12 cellular contexts compared by ENCODE assay signal in the genomic region with DNA sequence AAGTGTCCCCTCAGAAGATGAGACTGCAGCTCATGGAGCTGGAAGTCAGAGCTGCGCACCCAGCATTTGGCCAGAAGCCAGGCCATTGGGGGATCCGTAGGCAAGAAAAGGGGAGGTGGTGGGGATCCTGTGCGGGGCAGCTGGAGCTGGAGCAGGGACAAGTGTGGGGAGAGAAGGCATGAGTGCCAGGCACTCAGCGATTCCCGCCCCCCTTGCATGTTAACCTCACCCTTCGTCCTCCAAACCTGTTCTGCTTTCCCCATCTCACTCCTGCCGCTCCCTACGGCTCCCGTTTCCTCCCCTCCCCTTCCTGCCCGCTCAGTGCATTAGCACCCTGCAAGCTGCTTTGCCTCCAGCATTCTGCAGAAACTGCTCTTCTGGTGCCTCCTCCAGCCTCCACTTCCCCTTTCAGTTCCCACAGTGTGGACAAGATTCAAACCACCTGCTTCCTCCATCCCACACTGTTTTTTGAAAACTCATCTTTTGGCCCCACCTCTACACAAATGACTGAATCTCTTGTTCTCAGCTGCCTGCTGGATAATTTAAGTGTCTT. TPM values are rescaled to one million over a fixed set of nuclear protein-coding genes. Genes with fewer than 3 reads are reported as not detected.
DNase-seq lines count a peak whose midpoint lies in the region; ATAC-seq, FAIRE-seq and TF ChIP-seq lines count a peak whose summit lies in the region.
"Had no signal": no experiment of that assay in that cellular context is flagged by ENCODE, and none has a peak within 500 bp of the region (broad histone marks: within the 10 kb centered on the region; RNA-seq: fewer than 3 reads in every experiment).

No MANE protein-coding gene starts in this region.

- no peak for FAIRE-seq in K562 (lab: Jason Lieb, UNC)

- H3K4me3 Mint-ChIP-seq in CD14-positive monocyte (peak overlapping the region; percentile 77 to 91), IgD-negative memory B cell (peak overlapping the region; percentile 10 to 94 (median 70))
- H3K4me3 Mint-ChIP-seq: HFFc6 had no signal

- H3K4me1 ChIP-seq in K562 (replicated peaks in 1 of 2; ENCODE audit: control insufficient read depth in 2 of 2, insufficient read depth in 2 of 2, low read length in 2 of 2): peaks cover 0 to 11% of the 10 kb centered on the region in 2 experiments; a peak in 2 of 5 replicates
- H3K4me1 ChIP-seq in mesenchymal stem cell (ENCODE audit: control insufficient read depth, insufficient read depth, low read depth, low read length): peaks cover 28% of the 10 kb centered on the region

- no peak overlapping the region for H3K4ac ChIP-seq in mesenchymal stem cell (ENCODE audit: low read depth in 1 of 2, low read length in 2 of 2)

- no peak overlapping the region for H2BK120ac ChIP-seq in mesenchymal stem cell (ENCODE audit: low read depth, low read length)

- no peaks in the 10 kb centered on the region for H4K20me1 ChIP-seq in K562 (replicated peaks; ENCODE audit: control insufficient read depth, insufficient read depth, low read length)

- H2BK12ac ChIP-seq in mesenchymal stem cell (ENCODE audit: low read length in 2 of 2): no peak overlapping the region

- BruUV-seq in K562 (replicated peaks; lab: Mats Ljungman, UMichigan): no TSS peak

- no peak overlapping the region for H3K18ac ChIP-seq in mesenchymal stem cell (ENCODE audit: low read depth in 1 of 2, low read length in 2 of 2)

- TF ChIP-seq EP300 in K562 (IDR thresholded peaks at IDR 0.05; ENCODE audit: low read length): no peak

- TF ChIP-seq CTCF in CD14-positive monocyte (IDR thresholded peaks at IDR 0.05) (no peak), K562 (IDR thresholded peaks at IDR 0.05 in 2 of 3, conservative IDR thresholded peaks at IDR 0.05 in 1 of 3; ENCODE audit: insufficient read depth in 2 of 3, low read depth in 1 of 3, low read length in 3 of 3) (no peak)

- WGBS in K562 (ENCODE audit: insufficient coverage, low coverage, missing lambda C conversion rate): 0% methylated on average over 7 of the region's 10 CpGs
- WGBS in mesenchymal stem cell: 28% methylated on average over 9 of the region's 10 CpGs

- no peak overlapping the region for H2BK15ac ChIP-seq in mesenchymal stem cell (ENCODE audit: low read depth, poor library complexity, severe bottlenecking)

- H4K8ac ChIP-seq in mesenchymal stem cell (ENCODE audit: low read length): no peak overlapping the region

- CTCF ChIA-PET in K562 (lab: Yijun Ruan, JAX; ENCODE audit: low intra/inter-chr PET ratio): no interaction called here

- no peak overlapping the region for H4K91ac ChIP-seq in mesenchymal stem cell (ENCODE audit: low read length)

- H3K36me3 Mint-ChIP-seq in CD14-positive monocyte (peaks cover 8 to 11% of the 10 kb centered on the region in 2 donors), IgD-negative memory B cell (peaks cover 2% of the 10 kb centered on the region)

- H3K27ac ChIP-seq in K562 (ENCODE audit: extremely low read depth, low read depth, low read length): no peak overlapping the region
- H3K27ac ChIP-seq in mesenchymal stem cell (ENCODE audit: low read length, poor library complexity, severe bottlenecking): no peak overlapping the region

- no peaks in the 10 kb centered on the region for H3K9me3 ChIP-seq in K562 (replicated peaks; ENCODE audit: control insufficient read depth, insufficient read depth, low read depth, low read length)
- H3K9me3 ChIP-seq in mesenchymal stem cell (ENCODE audit: control insufficient read depth, low read length): no peaks in the 10 kb centered on the region

- no peaks in the 10 kb centered on the region for H3K79me2 ChIP-seq in K562 (ENCODE audit: control insufficient read depth, insufficient read depth, low read length)

- no peaks in the 10 kb centered on the region for H3K9me1 ChIP-seq in K562 (ENCODE audit: control insufficient read depth, insufficient read depth, low read length)

- H3K9me3 Mint-ChIP-seq in CD14-positive monocyte: peaks cover 3 to 13% (median 5%) of the 10 kb centered on the region in 7 donors
- H3K9me3 Mint-ChIP-seq in IgD-negative memory B cell: no peaks in the 10 kb centered on the region
- H3K9me3 Mint-ChIP-seq: HFFc6 had no signal

- no peak for TF ChIP-seq POLR2A in K562 (conservative IDR thresholded peaks at IDR 0.05)

- H2AK5ac ChIP-seq in mesenchymal stem cell (ENCODE audit: low read length, severe bottlenecking): no peak overlapping the region

- DNase-seq in CD14-positive monocyte (ENCODE audit: low spot score): peak; percentile 51
- no peak for DNase-seq in K562 (ENCODE audit: extremely low read depth in 1 of 4, low spot score in 3 of 4)
- no peak for DNase-seq in T-helper 9 cell
- no peak for DNase-seq in superior temporal gyrus (ENCODE audit: extremely low spot score)
- no peak for DNase-seq in mesenchymal stem cell
- no peak for DNase-seq in NCI-H1694 (lab: John Stamatoyannopoulos, UW)
- DNase-seq: DND-41, HFFc6, NCI-H446 treated with DMSO at 0.1 percent for 48 hours had no signal

- H2BK5ac ChIP-seq in mesenchymal stem cell (ENCODE audit: low read depth, low read length, poor library complexity, severe bottlenecking): no peak overlapping the region

- H2AFZ ChIP-seq in K562 (ENCODE audit: low read depth, low read length): no peak overlapping the region
- H2AFZ ChIP-seq in mesenchymal stem cell (ENCODE audit: low read depth, low read length): no peak overlapping the region

- no peak overlapping the region for H3K4me2 ChIP-seq in K562 (ENCODE audit: insufficient read depth, low read length)
- no peak overlapping the region for H3K4me2 ChIP-seq in mesenchymal stem cell (ENCODE audit: low read length, poor library complexity, severe bottlenecking)

- no peak overlapping the region for H3K14ac ChIP-seq in mesenchymal stem cell (ENCODE audit: low read length in 2 of 2)

- H3K23ac ChIP-seq in mesenchymal stem cell (ENCODE audit: low read length in 2 of 2): no peak overlapping the region

- peaks cover 0 to 23% of the 10 kb centered on the region in 2 experiments; a peak in 2 of 5 replicates for H3K27me3 ChIP-seq in K562 (ENCODE audit: control insufficient read depth in 2 of 2, insufficient read depth in 2 of 2, low read length in 2 of 2)
- peaks cover 33 to 64% of the 10 kb centered on the region in 2 experiments for H3K27me3 ChIP-seq in mesenchymal stem cell (ENCODE audit: control insufficient read depth in 1 of 2, insufficient read depth in 1 of 2, low read length in 2 of 2)

- H3K9ac ChIP-seq in K562 (ENCODE audit: insufficient read depth in 1 of 2, low read depth in 2 of 2, low read length in 2 of 2) (no peak overlapping the region), mesenchymal stem cell (ENCODE audit: low read length) (no peak overlapping the region)

- H3K27ac Mint-ChIP-seq in CD14-positive monocyte (peak overlapping the region in 2 of 7 donors; percentile 42 to 72), IgD-negative memory B cell (peak overlapping the region in 1 of 3 donors; percentile 21)
- H3K27ac Mint-ChIP-seq: HFFc6 had no signal

- H3K36me3 ChIP-seq in K562 (ENCODE audit: control insufficient read depth, insufficient read depth, low read length): no peaks in the 10 kb centered on the region
- no peaks in the 10 kb centered on the region for H3K36me3 ChIP-seq in mesenchymal stem cell (ENCODE audit: control insufficient read depth in 1 of 2, insufficient read depth in 2 of 2, low read depth in 1 of 2, low read length in 2 of 2)

- intact Hi-C loops in CD14-positive monocyte (cut with micrococcal nuclease): no loop called here
- intact Hi-C loops in K562 (cut with micrococcal nuclease): no loop called here

- POLR2A ChIA-PET in K562 (lab: Yijun Ruan, JAX): no interaction called here

- H3K27me3 Mint-ChIP-seq in CD14-positive monocyte (ENCODE audit: low read depth in 3 of 3) (peaks cover 21 to 39% (median 30%) of the 10 kb centered on the region in 3 donors), IgD-negative memory B cell (peaks cover 33% of the 10 kb centered on the region)

- H3K4me1 Mint-ChIP-seq in CD14-positive monocyte (peaks cover 44% of the 10 kb centered on the region), IgD-negative memory B cell (peaks cover 28 to 36% (median 33%) of the 10 kb centered on the region in 3 donors)

- in situ Hi-C loops in K562 (cut with MboI): no loop called here

- H3K4me3 ChIP-seq in K562: no peak overlapping the region
- H3K4me3 ChIP-seq in mesenchymal stem cell (ENCODE audit: insufficient read depth in 1 of 2, low read depth in 1 of 2, low read length in 2 of 2): no peak overlapping the region

- no peaks in the 10 kb centered on the region for H3K79me1 ChIP-seq in mesenchymal stem cell (replicated peaks; ENCODE audit: low read length, poor library complexity, severe bottlenecking)

- peak; percentile 72 for ATAC-seq in GM18868 (IDR thresholded peaks at IDR 0.05; ENCODE audit: unreplicated experiment)
- no peak for ATAC-seq in K562

- no peak for TF ChIP-seq RAD21 in K562 (CRISPR knock-in tag; conservative IDR thresholded peaks at IDR 0.05 in 1 of 2, IDR thresholded peaks at IDR 0.05 in 1 of 2)

RNA-seq across cellular contexts. Expression of a gene that starts 5.6 kb away (rescaled TPM):
- polyA plus RNA-seq in CD14-positive monocyte (under 1 TPM; 0.05 to 0.13 TPM), IgD-negative memory B cell (0.41 TPM), K562 (2011; rRNA removed) (not detected in 2 replicates), K562 (2014; fragmentation: Illumina TruSeq; extraction: Trizol) (not detected in 2 replicates), K562 (2014; fragmentation: Nextera tagmentation; extraction: Ambion mirVana) (not detected), K562 (2014; rRNA removed) (not detected in 2 replicates)
- total RNA-seq in K562 (2011; cell fraction: chromatin; rRNA removed; ENCODE audit: low replicate concordance): not detected in 2 replicates
- not detected in 2 replicates for total RNA-seq in K562 (2011; cell fraction: nucleolus; rRNA removed)
- total RNA-seq in K562 (2011; cell fraction: nucleoplasm; rRNA removed): not detected in 2 replicates
- total RNA-seq in K562 (2014; rRNA removed) (not detected in 2 replicates), K562 (2014; rRNA removed; fragmentation: Illumina TruSeq; extraction: Trizol) (not detected in 2 replicates), K562 (2015; rRNA removed; fragmentation: Illumina TruSeq; extraction: Trizol) (not detected in 2 replicates), K562 (2021) (not detected in 2 replicates)
- not detected in 2 replicates for polyA plus RNA-seq in K562 (2011; cell fraction: cytosol; rRNA removed)
- not detected in 2 replicates for polyA plus RNA-seq in K562 (2011; cell fraction: nucleus; rRNA removed)
- polyA plus RNA-seq in K562 (2012): not detected in 2 replicates
- polyA minus RNA-seq in K562 (2011; rRNA and poly(A)+ RNA removed): not detected in 2 replicates
- polyA minus RNA-seq in K562 (2011; cell fraction: cytosol; rRNA and poly(A)+ RNA removed): not detected in 2 replicates
- polyA minus RNA-seq in K562 (2011; cell fraction: nucleus; rRNA and poly(A)+ RNA removed): not detected in 2 replicates
- polyA plus RNA-seq in mesenchymal stem cell (2013, experiment 1 of 2): 0.01 TPM
- not detected for polyA plus RNA-seq in mesenchymal stem cell (2013, experiment 2 of 2)
- total RNA-seq: epithelial cell of proximal tubule, HFFc6 had no signal

RNA-seq across cellular contexts. Expression of a gene that starts 51.6 kb away (rescaled TPM):
- polyA plus RNA-seq in CD14-positive monocyte (under 1 TPM in 1 of 2 donors, not detected in 1; 0.08 TPM), IgD-negative memory B cell (not detected), K562 (2011; rRNA removed) (0.04 TPM in 1 of 2 replicates, not detected in the other), K562 (2014; fragmentation: Illumina TruSeq; extraction: Trizol) (not detected in 2 replicates), K562 (2014; fragmentation: Nextera tagmentation; extraction: Ambion mirVana) (not detected), K562 (2014; rRNA removed) (not detected in 2 replicates)
- total RNA-seq in K562 (2011; cell fraction: chromatin; rRNA removed; ENCODE audit: low replicate concordance): not detected in 2 replicates
- total RNA-seq in K562 (2011; cell fraction: nucleolus; rRNA removed): not detected in 2 replicates
- not detected in 2 replicates for total RNA-seq in K562 (2011; cell fraction: nucleoplasm; rRNA removed)
- total RNA-seq in K562 (2014; rRNA removed) (not detected in 2 replicates), K562 (2014; rRNA removed; fragmentation: Illumina TruSeq; extraction: Trizol) (not detected in 2 replicates), K562 (2015; rRNA removed; fragmentation: Illumina TruSeq; extraction: Trizol) (not detected in 2 replicates), K562 (2021) (not detected in 2 replicates)
- not detected in 2 replicates for polyA plus RNA-seq in K562 (2011; cell fraction: cytosol; rRNA removed)
- polyA plus RNA-seq in K562 (2011; cell fraction: nucleus; rRNA removed): not detected in 2 replicates
- not detected in 2 replicates for polyA plus RNA-seq in K562 (2012)
- not detected in 2 replicates for polyA minus RNA-seq in K562 (2011; rRNA and poly(A)+ RNA removed)
- polyA minus RNA-seq in K562 (2011; cell fraction: cytosol; rRNA and poly(A)+ RNA removed): not detected in 2 replicates
- polyA minus RNA-seq in K562 (2011; cell fraction: nucleus; rRNA and poly(A)+ RNA removed): not detected in 2 replicates
- 0.12 TPM for polyA plus RNA-seq in mesenchymal stem cell (2013, experiment 1 of 2)
- 0.18 TPM for polyA plus RNA-seq in mesenchymal stem cell (2013, experiment 2 of 2)
- total RNA-seq: HFFc6 had no signal
